In the genomic region with DNA sequence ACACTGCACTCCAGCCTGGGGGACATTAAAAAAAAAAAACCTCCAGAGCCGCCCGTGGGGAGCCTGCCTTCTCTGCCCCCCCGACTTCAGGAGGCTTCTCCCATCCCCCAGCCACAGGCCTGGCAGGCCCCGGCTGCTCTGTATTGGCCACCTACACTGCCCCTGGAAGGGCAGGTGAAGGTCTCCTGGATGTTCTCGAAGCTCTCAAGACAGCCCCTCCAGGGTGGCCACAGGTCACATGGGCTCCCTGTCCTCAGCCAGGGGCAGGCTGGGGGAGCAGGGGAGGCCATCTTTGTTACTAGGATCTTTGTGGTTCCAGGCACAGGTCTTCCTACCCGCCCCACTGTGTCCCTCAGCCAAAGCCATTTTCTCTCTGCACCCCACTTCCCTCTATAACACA, we compare ENCODE assay signal across 1 cellular context.
TF ChIP-seq lines count a peak whose summit lies in the region.

No MANE protein-coding gene starts in this region.

TF ChIP-seq in K562, 482 proteins besides CTCF, POLR2A, EP300 and RAD21:
- no peak for TF ChIP-seq ZNF311 (CRISPR knock-in tag; IDR thresholded peaks at IDR 0.05)
- TF ChIP-seq ZNF384 (IDR thresholded peaks at IDR 0.05; ENCODE audit: low read depth, low read length): 0 out of 2 replicates have a peak, but pooled peaks have one; percentile 23
- peak in 1 of 3 experiments; percentile 73 for TF ChIP-seq YY1 (IDR thresholded peaks at IDR 0.05; ENCODE audit: borderline replicate concordance in 1 of 3, control insufficient read depth in 1 of 3, extremely low read depth in 1 of 3, insufficient read depth in 3 of 3, insufficient read length in 1 of 3, insufficient replicate concordance in 2 of 3, low read depth in 1 of 3, low read length in 2 of 3)
- TF ChIP-seq KAT2B (IDR thresholded peaks at IDR 0.05; ENCODE audit: low read depth, low read length): no peak
- TF ChIP-seq, protein P1, sequence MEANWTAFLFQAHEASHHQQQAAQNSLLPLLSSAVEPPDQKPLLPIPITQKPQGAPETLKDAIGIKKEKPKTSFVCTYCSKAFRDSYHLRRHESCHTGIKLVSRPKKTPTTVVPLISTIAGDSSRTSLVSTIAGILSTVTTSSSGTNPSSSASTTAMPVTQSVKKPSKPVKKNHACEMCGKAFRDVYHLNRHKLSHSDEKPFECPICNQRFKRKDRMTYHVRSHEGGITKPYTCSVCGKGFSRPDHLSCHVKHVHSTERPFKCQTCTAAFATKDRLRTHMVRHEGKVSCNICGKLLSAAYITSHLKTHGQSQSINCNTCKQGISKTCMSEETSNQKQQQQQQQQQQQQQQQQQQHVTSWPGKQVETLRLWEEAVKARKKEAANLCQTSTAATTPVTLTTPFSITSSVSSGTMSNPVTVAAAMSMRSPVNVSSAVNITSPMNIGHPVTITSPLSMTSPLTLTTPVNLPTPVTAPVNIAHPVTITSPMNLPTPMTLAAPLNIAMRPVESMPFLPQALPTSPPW (CRISPR knock-in tag; IDR thresholded peaks at IDR 0.05): 0 out of 2 replicates have a peak, but pooled peaks have one; percentile 11
- TF ChIP-seq, protein P2, sequence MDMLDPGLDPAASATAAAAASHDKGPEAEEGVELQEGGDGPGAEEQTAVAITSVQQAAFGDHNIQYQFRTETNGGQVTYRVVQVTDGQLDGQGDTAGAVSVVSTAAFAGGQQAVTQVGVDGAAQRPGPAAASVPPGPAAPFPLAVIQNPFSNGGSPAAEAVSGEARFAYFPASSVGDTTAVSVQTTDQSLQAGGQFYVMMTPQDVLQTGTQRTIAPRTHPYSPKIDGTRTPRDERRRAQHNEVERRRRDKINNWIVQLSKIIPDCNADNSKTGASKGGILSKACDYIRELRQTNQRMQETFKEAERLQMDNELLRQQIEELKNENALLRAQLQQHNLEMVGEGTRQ (CRISPR knock-in tag; IDR thresholded peaks at IDR 0.05): 0 out of 2 replicates have a peak, but pooled peaks have one; percentile 38
- TF ChIP-seq POLR2G (IDR thresholded peaks at IDR 0.05; ENCODE audit: low read depth, low read length): peak; percentile 59
- TF ChIP-seq RHOXF2B (CRISPR knock-in tag; conservative IDR thresholded peaks at IDR 0.05): 0 out of 2 replicates have a peak, but pooled peaks have one; percentile 44
- 0 out of 2 replicates have a peak, but pooled peaks have one; percentile 27 for TF ChIP-seq USF1 (CRISPR knock-in tag; IDR thresholded peaks at IDR 0.05)
- TF ChIP-seq, protein P3, sequence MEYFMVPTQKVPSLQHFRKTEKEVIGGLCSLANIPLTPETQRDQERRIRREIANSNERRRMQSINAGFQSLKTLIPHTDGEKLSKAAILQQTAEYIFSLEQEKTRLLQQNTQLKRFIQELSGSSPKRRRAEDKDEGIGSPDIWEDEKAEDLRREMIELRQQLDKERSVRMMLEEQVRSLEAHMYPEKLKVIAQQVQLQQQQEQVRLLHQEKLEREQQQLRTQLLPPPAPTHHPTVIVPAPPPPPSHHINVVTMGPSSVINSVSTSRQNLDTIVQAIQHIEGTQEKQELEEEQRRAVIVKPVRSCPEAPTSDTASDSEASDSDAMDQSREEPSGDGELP (CRISPR knock-in tag; IDR thresholded peaks at IDR 0.05; ENCODE audit: borderline replicate concordance): no peak
